ENCODE assay signal across 1 cellular context in genomic region chr10:110429301-110429700, GRCh38.
TF ChIP-seq lines count a peak whose summit lies in the region.

No MANE protein-coding gene starts in this region.

TF ChIP-seq in IMR-90, 13 proteins besides CTCF, POLR2A, EP300 and RAD21 (continued from another document):
- TF ChIP-seq ELK1 (IDR thresholded peaks at IDR 0.05; ENCODE audit: borderline replicate concordance, low read depth, low read length): no peak
- no peak for TF ChIP-seq NFE2L2 (IDR thresholded peaks at IDR 0.05; ENCODE audit: low read depth, low read length)
- no peak for TF ChIP-seq CEBPB (IDR thresholded peaks at IDR 0.05; ENCODE audit: low read depth, low read length)
- no peak for TF ChIP-seq MAZ (IDR thresholded peaks at IDR 0.05; ENCODE audit: borderline replicate concordance, low read depth, low read length)
- no peak for TF ChIP-seq RCOR1 (IDR thresholded peaks at IDR 0.05; ENCODE audit: insufficient replicate concordance, low read length)
- TF ChIP-seq USF2 (IDR thresholded peaks at IDR 0.05; ENCODE audit: low read depth, low read length): no peak
- no peak for TF ChIP-seq BHLHE40 (IDR thresholded peaks at IDR 0.05; ENCODE audit: low read depth, low read length)
- no peak for TF ChIP-seq CHD1 (IDR thresholded peaks at IDR 0.05; ENCODE audit: low read depth, low read length)
- TF ChIP-seq RFX5 (IDR thresholded peaks at IDR 0.05; ENCODE audit: low read depth, low read length): peak; percentile 46; the same call in 1 of the 2 replicates
- no peak for TF ChIP-seq SMC3 (IDR thresholded peaks at IDR 0.05; ENCODE audit: low read depth, low read length)
- no peak for TF ChIP-seq MXI1 (IDR thresholded peaks at IDR 0.05; ENCODE audit: borderline replicate concordance, low read depth, low read length)
- no peak for TF ChIP-seq MAFK (IDR thresholded peaks at IDR 0.05; ENCODE audit: low read depth, low read length)
